In the genomic region with DNA sequence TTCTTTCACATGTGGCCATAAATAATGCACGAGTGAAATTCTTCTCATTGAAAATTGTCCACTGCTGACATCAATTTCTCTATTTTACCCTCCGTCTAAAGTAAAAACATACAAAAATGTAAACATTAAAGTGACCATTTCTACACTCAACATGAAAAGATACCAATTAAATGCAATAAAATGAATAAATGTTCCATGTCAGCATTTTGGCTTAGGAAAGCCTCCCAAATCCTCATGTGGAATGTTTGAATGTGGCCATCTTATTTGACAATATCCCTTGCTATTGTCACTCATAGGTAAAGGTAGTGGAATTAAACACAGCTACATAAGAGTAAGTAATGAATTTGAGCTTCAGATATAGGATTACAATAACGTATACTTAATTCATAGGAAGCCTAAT, we compare ENCODE assay signal across 29 cellular contexts.
"Had no signal": no experiment of that assay in that cellular context is flagged by ENCODE, and none has a peak within 500 bp of the region (broad histone marks: within the 10 kb centered on the region; RNA-seq: fewer than 3 reads in every experiment).

No MANE protein-coding gene starts in this region.

- FAIRE-seq: colon, endometrium, endothelial cell of umbilical vein, frontal cortex had no signal

- H3K27ac ChIP-seq: colonic mucosa, coronary artery, dorsolateral prefrontal cortex, epithelial cell of prostate, esophagus muscularis mucosa, esophagus squamous epithelium, foreskin keratinocyte, gastrocnemius medialis, gastroesophageal sphincter, heart left ventricle, heart right ventricle had no signal

- H3K27ac Mint-ChIP-seq: dendritic cell treated with granulocyte-macrophage colony-stimulating factor and Interleukin-4, amounts not matched to agents 40 ng/mL and 50 ng/mL, for 4 days; effector memory CD8-positive, alpha-beta T cell; endodermal cell had no signal

- H3K9me3 Mint-ChIP-seq: dendritic cell treated with granulocyte-macrophage colony-stimulating factor and Interleukin-4, amounts not matched to agents 40 ng/mL and 50 ng/mL, for 4 days; endodermal cell had no signal

- H3K27me3 ChIP-seq: colonic mucosa, dorsolateral prefrontal cortex, esophagus muscularis mucosa, esophagus squamous epithelium, gastrocnemius medialis, gastroesophageal sphincter, heart left ventricle, heart right ventricle had no signal

- H3K4me3 ChIP-seq: colonic mucosa, coronary artery, dorsolateral prefrontal cortex, esophagus muscularis mucosa, esophagus squamous epithelium, gastrocnemius medialis, gastroesophageal sphincter, heart left ventricle, heart right ventricle had no signal

- H3K4me1 ChIP-seq: colonic mucosa, foreskin keratinocyte had no signal

- DNase-seq: colonic mucosa; cortex of kidney; dermis blood vessel endothelial cell; dorsolateral prefrontal cortex; effector CD4-positive, alpha-beta T cell; effector CD8-positive, alpha-beta T cell; effector memory CD4-positive, alpha-beta T cell; effector memory CD8-positive, alpha-beta T cell; endodermal cell; erythroblast; esophagus squamous epithelium; foreskin fibroblast; foreskin keratinocyte; foreskin melanocyte; gastrocnemius medialis; glutamatergic neuron; head of caudate nucleus; heart left ventricle; heart right ventricle had no signal

- H3K36me3 ChIP-seq: colonic mucosa, esophagus muscularis mucosa, esophagus squamous epithelium, gastrocnemius medialis, gastroesophageal sphincter, heart left ventricle, heart right ventricle had no signal

- ATAC-seq: effector memory CD8-positive, alpha-beta T cell; esophagus mucosa; foreskin keratinocyte; gastrocnemius medialis; gastroesophageal sphincter; heart left ventricle; heart right ventricle had no signal

- H3K9me3 ChIP-seq: colonic mucosa, esophagus muscularis mucosa, esophagus squamous epithelium, gastrocnemius medialis, gastroesophageal sphincter, heart left ventricle, heart right ventricle had no signal

- H3K4me3 Mint-ChIP-seq: dendritic cell treated with granulocyte-macrophage colony-stimulating factor and Interleukin-4, amounts not matched to agents 40 ng/mL and 50 ng/mL, for 4 days; effector memory CD8-positive, alpha-beta T cell; endodermal cell had no signal

- H3K27me3 Mint-ChIP-seq: dendritic cell treated with granulocyte-macrophage colony-stimulating factor and Interleukin-4, amounts not matched to agents 40 ng/mL and 50 ng/mL, for 4 days; effector memory CD8-positive, alpha-beta T cell had no signal
